In genomic region chr5:69093771-69094570, GRCh38 we compare ENCODE assay signal across 8 cellular contexts. TPM values are rescaled to one million over a fixed set of nuclear protein-coding genes. Genes with fewer than 3 reads are reported as not detected.
DNase-seq lines count a peak whose midpoint lies in the region; ATAC-seq and TF ChIP-seq lines count a peak whose summit lies in the region.

SLC30A5 (plus strand) TSS chr5:69094014; CDS start chr5:69094256, 242 bp downstream.

- peak within 1 kb of the TSS; percentile 90 for H3K4me3 ChIP-seq in upper lobe of right lung

- H3K9me3 ChIP-seq in upper lobe of right lung, result no peaks in the 10 kb centered on the region

- ATAC-seq in HG02763 (IDR thresholded peaks at IDR 0.05; ENCODE audit: unreplicated experiment) (peak; percentile 99), upper lobe of right lung (peak; percentile 100)

- H3K27ac ChIP-seq in adipose tissue (ENCODE audit: low read depth, low read length) (peak within 1 kb of the TSS; percentile 92), upper lobe of right lung (peak within 1 kb of the TSS; percentile 95)

- no peaks in the 10 kb centered on the region for H3K27me3 ChIP-seq in upper lobe of right lung

- intact Hi-C loops in cardiac septum (cut with DNase I), result loop anchor here (2.0 to 10.0 kb wide), 5 partner anchors 51 to 271 kb away; partner anchors contain the start of genes AK6, CCDC125, CCNB1 and CDK7
- intact Hi-C loops in posterior cingulate gyrus (cut with DNase I), result loop anchor here (1.0 to 10.0 kb wide), 2 partner anchors 91 to 275 kb away; partner anchors contain the start of genes AK6, CENPH, RAD17 and TAF9
- intact Hi-C loops in upper lobe of right lung (cut with DNase I), result no loop called here

- WGBS in adipose tissue, 3 donors, result 0% methylated on average over 69 to 83 of the region's 83 CpGs

- peak; percentile 88 for TF ChIP-seq CTCF in GM12873 (IDR thresholded peaks at IDR 0.05; ENCODE audit: insufficient read depth, low read depth, low read length, missing control alignments)
- TF ChIP-seq CTCF in upper lobe of right lung (IDR thresholded peaks at IDR 0.05), result peak; percentile 89

- DNase-seq in NCI-H1417 treated with DMSO at 0.1 percent for 48 hours (lab: John Stamatoyannopoulos, UW) (peak; percentile 95), T follicular helper cell (ENCODE audit: low read depth) (peak; percentile 98), cardiac septum (ENCODE audit: low spot score) (peak; percentile 100), posterior cingulate gyrus (peak; percentile 98 to 100 (median 99)), upper lobe of right lung (peak; percentile 99)

- peaks cover 9% of the 10 kb centered on the region for H3K4me1 ChIP-seq in upper lobe of right lung

- H3K36me3 ChIP-seq in upper lobe of right lung, result peaks cover 6% of the 10 kb centered on the region

RNA-seq across cellular contexts. Expression of gene SLC30A5, which starts in this region (rescaled TPM):
- 10 to 100 TPM; 17.2 to 26.3 (median 21.0) TPM for polyA plus RNA-seq in adipose tissue
- total RNA-seq in cardiac septum (40.7 TPM), upper lobe of right lung (58.1 TPM)

Comparison
In these comparisons a context has a peak if more than half of its experiments do, and no peak if none do; other contexts are left out.
1. Peak in every context shown above with its lines: DNase-seq, ATAC-seq, H3K4me3 ChIP-seq and H3K27ac ChIP-seq.